Comparison of ENCODE assay signal across 21 cellular contexts in the genomic region with DNA sequence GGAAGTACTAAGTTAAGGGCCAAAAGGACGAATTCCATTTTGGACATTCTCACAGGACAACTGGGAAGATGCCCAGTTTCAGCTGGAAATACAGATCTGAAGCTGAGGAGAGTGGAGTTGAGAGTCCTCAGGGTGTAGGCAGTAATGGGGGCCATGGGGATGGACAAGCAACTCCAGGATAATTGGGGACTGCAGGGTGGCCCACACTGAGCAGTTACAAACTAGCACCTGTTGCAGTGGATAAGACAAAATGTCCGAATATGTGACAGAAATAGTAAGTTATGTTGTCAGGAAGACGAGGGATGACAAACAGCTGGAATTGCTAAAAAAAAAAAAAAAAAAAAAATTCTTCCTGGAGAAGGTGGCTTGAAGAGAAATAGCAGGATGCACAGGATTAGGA. TPM values are rescaled to one million over a fixed set of nuclear protein-coding genes. Genes with fewer than 3 reads are reported as not detected.
"Had no signal": no experiment of that assay in that cellular context is flagged by ENCODE, and none has a peak within 500 bp of the region (broad histone marks: within the 10 kb centered on the region; RNA-seq: fewer than 3 reads in every experiment).

No MANE protein-coding gene starts in this region.

- FAIRE-seq: HepG2, RCC 7860 had no signal

- H3K27me3 ChIP-seq: MG63 had no signal

- H3K36me3 ChIP-seq: MG63 had no signal

- H3K9me3 ChIP-seq: MG63 had no signal

- DNase-seq: IMR-90, Karpas-422, KG1, MG63, NCI-H1092 treated with DMSO at 0.1 percent for 48 hours, NCI-H1436, NCI-H187, NCI-H2029, NCI-H2081 treated with DMSO at 0.1 percent for 48 hours, NCI-H2171, NCI-H226, NCI-H446, NCI-H510A, NCI-H524 treated with DMSO at 0.1 percent for 48 hours, NCI-H69, NCI-H774, RPMI8226, SHP77 had no signal

- H3K4me3 ChIP-seq: MG63 had no signal

RNA-seq across cellular contexts. Expression of a gene that starts 34.6 kb away (rescaled TPM):
- total RNA-seq: HT-29, IMR-90 had no signal
- polyA plus RNA-seq: IMR-90 had no signal
